ENCODE assay signal across 1 cellular context in genomic region chr11:17389205-17389956, GRCh38.
TF ChIP-seq lines count a peak whose summit lies in the region.

No MANE protein-coding gene starts in this region.

TF ChIP-seq in HepG2, 621 proteins besides CTCF, POLR2A, EP300 and RAD21 (continued from another document):
- TF ChIP-seq ZFY (CRISPR knock-in tag; IDR thresholded peaks at IDR 0.05), result peak; percentile 39; the same call in 1 of the 2 replicates
- no peak for TF ChIP-seq SUZ12 (IDR thresholded peaks at IDR 0.05; ENCODE audit: low read depth, low read length)
- TF ChIP-seq KDM3A (CRISPR knock-in tag; IDR thresholded peaks at IDR 0.05; ENCODE audit: low read depth), result 0 out of 2 replicates have a peak, but pooled peaks have one; percentile 19
- TF ChIP-seq ZBTB34 (CRISPR knock-in tag; IDR thresholded peaks at IDR 0.05), result 0 out of 2 replicates have a peak, but pooled peaks have one; percentile 23
- TF ChIP-seq IRF9 (CRISPR knock-in tag; IDR thresholded peaks at IDR 0.05; ENCODE audit: borderline replicate concordance), result no peak
- 0 out of 2 replicates have a peak, but pooled peaks have one; percentile 15 for TF ChIP-seq ZNF292 (CRISPR knock-in tag; IDR thresholded peaks at IDR 0.05; ENCODE audit: borderline replicate concordance, low read depth)
- peak; percentile 51 for TF ChIP-seq SAP130 (CRISPR knock-in tag; IDR thresholded peaks at IDR 0.05; ENCODE audit: low read depth)
- 0 out of 2 replicates have a peak, but pooled peaks have one; percentile 42 for TF ChIP-seq MXD1 (CRISPR knock-in tag; IDR thresholded peaks at IDR 0.05)
- TF ChIP-seq ZNF556 (CRISPR knock-in tag; IDR thresholded peaks at IDR 0.05; ENCODE audit: borderline replicate concordance), result 0 out of 2 replicates have a peak, but pooled peaks have one; percentile 69
- TF ChIP-seq ZNF674 (CRISPR knock-in tag; IDR thresholded peaks at IDR 0.05; ENCODE audit: low read depth), result no peak
- no peak for TF ChIP-seq ARID3A (IDR thresholded peaks at IDR 0.05; ENCODE audit: low read depth, low read length)
- 0 out of 2 replicates have a peak, but pooled peaks have one; percentile 21 for TF ChIP-seq ARNT2 (CRISPR knock-in tag; IDR thresholded peaks at IDR 0.05; ENCODE audit: low read depth)
- TF ChIP-seq PRPF4 (IDR thresholded peaks at IDR 0.05; ENCODE audit: low read depth, low read length, poor library complexity, severe bottlenecking), result peak; percentile 75
- TF ChIP-seq ZNF34 (CRISPR knock-in tag; IDR thresholded peaks at IDR 0.05; ENCODE audit: borderline replicate concordance), result no peak
- TF ChIP-seq DMAP1 (CRISPR knock-in tag; IDR thresholded peaks at IDR 0.05), result no peak
- TF ChIP-seq ZBTB7B (CRISPR knock-in tag; IDR thresholded peaks at IDR 0.05), result 0 out of 2 replicates have a peak, but pooled peaks have one; percentile 0
- TF ChIP-seq SMC3 (IDR thresholded peaks at IDR 0.05; ENCODE audit: low read length), result no peak
- peak; percentile 42; the same call in 1 of the 2 replicates for TF ChIP-seq ZNF768 (CRISPR knock-in tag; IDR thresholded peaks at IDR 0.05)
- peak; percentile 42 for TF ChIP-seq REPIN1 (CRISPR knock-in tag; IDR thresholded peaks at IDR 0.05; ENCODE audit: borderline replicate concordance, low read depth)
- TF ChIP-seq ELF1 (CRISPR knock-in tag; IDR thresholded peaks at IDR 0.05), result peak; percentile 35; the same call in 1 of the 2 replicates
- no peak for TF ChIP-seq SOX13 (IDR thresholded peaks at IDR 0.05)
- TF ChIP-seq SOX13 (CRISPR knock-in tag; conservative IDR thresholded peaks at IDR 0.05 in 1 of 2, IDR thresholded peaks at IDR 0.05 in 1 of 2), result 0 out of 4 replicates have a peak, but pooled peaks of 1 of the 2 experiments have one; percentile 14
- no peak for TF ChIP-seq MATR3 (CRISPR knock-in tag; IDR thresholded peaks at IDR 0.05)
- peak in 1 of 2 experiments; percentile 63; a peak in 1 of 4 replicates for TF ChIP-seq HMGXB4 (CRISPR knock-in tag; IDR thresholded peaks at IDR 0.05; ENCODE audit: borderline replicate concordance in 1 of 2, low read depth in 1 of 2)
- TF ChIP-seq ZNF501 (CRISPR knock-in tag; IDR thresholded peaks at IDR 0.05), result 0 out of 2 replicates have a peak, but pooled peaks have one; percentile 27
- TF ChIP-seq GABPB1 (CRISPR knock-in tag; IDR thresholded peaks at IDR 0.05), result peak; percentile 51
- no peak for TF ChIP-seq TCF7L2 (IDR thresholded peaks at IDR 0.05; ENCODE audit: low read depth, low read length)
- peak; percentile 60 for TF ChIP-seq PATZ1 (CRISPR knock-in tag; IDR thresholded peaks at IDR 0.05)
